10 cellular contexts compared by ENCODE assay signal in genomic region chr1:116268211-116268610, GRCh38.
DNase-seq lines count a peak whose midpoint lies in the region; ATAC-seq and TF ChIP-seq lines count a peak whose summit lies in the region.
"Had no signal": no experiment of that assay in that cellular context is flagged by ENCODE, and none has a peak within 500 bp of the region (broad histone marks: within the 10 kb centered on the region; RNA-seq: fewer than 3 reads in every experiment).

No MANE protein-coding gene starts in this region.

- H3K27me3 ChIP-seq in BE2C, result no peaks in the 10 kb centered on the region

- POLR2A ChIA-PET in HEK293 (lab: Yijun Ruan, JAX), result no interaction called here

- H3K9me3 Mint-ChIP-seq in mesothelial cell of epicardium, result no peaks in the 10 kb centered on the region
- no peaks in the 10 kb centered on the region for H3K9me3 Mint-ChIP-seq in activated naive CD8-positive, alpha-beta T cell treated with anti-CD3 and anti-CD28 coated beads for 36 hours
- H3K9me3 Mint-ChIP-seq: natural killer cell treated with Interleukin-12 subunit alpha and Interleukin-12 subunit beta and Interleukin-15 and Interleukin-18, amount 100 ng/mL, for 72 hours had no signal

- TF ChIP-seq CTCF in BE2C (IDR thresholded peaks at IDR 0.05; ENCODE audit: low read depth, low read length), result no peak
- TF ChIP-seq CTCF in HEK293 (tag by site-specific recombination; IDR thresholded peaks at IDR 0.05), result no peak
- no peak for TF ChIP-seq CTCF in mesothelial cell of epicardium (IDR thresholded peaks at IDR 0.05; ENCODE audit: unreplicated experiment)

- H3K4me3 ChIP-seq in BE2C (ENCODE audit: low read depth, low read length), result no peak overlapping the region
- no peak overlapping the region for H3K4me3 ChIP-seq in HEK293 (ENCODE audit: low read depth, low read length)
- H3K4me3 ChIP-seq: thoracic aorta had no signal

- H3K27me3 Mint-ChIP-seq in mesothelial cell of epicardium (ENCODE audit: low read depth), result no peaks in the 10 kb centered on the region
- no peaks in the 10 kb centered on the region for H3K27me3 Mint-ChIP-seq in activated naive CD8-positive, alpha-beta T cell treated with anti-CD3 and anti-CD28 coated beads for 36 hours

- peaks cover 3% of the 10 kb centered on the region for H3K4me1 Mint-ChIP-seq in mesothelial cell of epicardium
- H3K4me1 Mint-ChIP-seq in activated naive CD8-positive, alpha-beta T cell treated with anti-CD3 and anti-CD28 coated beads for 36 hours, result peaks cover 11% of the 10 kb centered on the region

- no peak overlapping the region for H3K27ac Mint-ChIP-seq in mesothelial cell of epicardium
- H3K27ac Mint-ChIP-seq in activated naive CD8-positive, alpha-beta T cell treated with anti-CD3 and anti-CD28 coated beads for 36 hours, result no peak overlapping the region
- H3K27ac Mint-ChIP-seq: natural killer cell treated with Interleukin-12 subunit alpha and Interleukin-12 subunit beta and Interleukin-15 and Interleukin-18, amount 100 ng/mL, for 72 hours had no signal

- H3K4me1 ChIP-seq in BE2C (peaks cover 20% of the 10 kb centered on the region), HEK293 (ENCODE audit: control insufficient read depth, insufficient read depth, low read length) (no peaks in the 10 kb centered on the region)

- H3K9me3 ChIP-seq in BE2C (no peaks in the 10 kb centered on the region; the same call in 1 of the 2 replicates), HEK293 (ENCODE audit: control insufficient read depth, insufficient read depth, low read depth, low read length) (no peaks in the 10 kb centered on the region)
- H3K9me3 ChIP-seq: thoracic aorta had no signal

- ATAC-seq in HG02759 (IDR thresholded peaks at IDR 0.05; ENCODE audit: unreplicated experiment) (no peak), GM19023 (IDR thresholded peaks at IDR 0.05; ENCODE audit: unreplicated experiment) (no peak)
- ATAC-seq: natural killer cell treated with Interleukin-12 subunit alpha and Interleukin-12 subunit beta and Interleukin-15 and Interleukin-18, amount 100 ng/mL, for 72 hours had no signal

- CTCF ChIA-PET in HEK293 (lab: Yijun Ruan, JAX), result interaction anchor here (1.0 kb wide), 1 partner anchor 129 kb away, joined by 3 read pairs; no protein-coding TSS in a partner anchor

- H3K27ac ChIP-seq in HEK293 (ENCODE audit: extremely low read depth, low read depth, low read length), result no peak overlapping the region
- H3K27ac ChIP-seq: thoracic aorta had no signal

- no peak overlapping the region for H3K4me3 Mint-ChIP-seq in mesothelial cell of epicardium
- no peak overlapping the region for H3K4me3 Mint-ChIP-seq in activated naive CD8-positive, alpha-beta T cell treated with anti-CD3 and anti-CD28 coated beads for 36 hours
- H3K4me3 Mint-ChIP-seq: natural killer cell treated with Interleukin-12 subunit alpha and Interleukin-12 subunit beta and Interleukin-15 and Interleukin-18, amount 100 ng/mL, for 72 hours had no signal

- H3K36me3 Mint-ChIP-seq in mesothelial cell of epicardium, result no peaks in the 10 kb centered on the region
- H3K36me3 Mint-ChIP-seq in activated naive CD8-positive, alpha-beta T cell treated with anti-CD3 and anti-CD28 coated beads for 36 hours, result no peaks in the 10 kb centered on the region
- H3K36me3 Mint-ChIP-seq: natural killer cell treated with Interleukin-12 subunit alpha and Interleukin-12 subunit beta and Interleukin-15 and Interleukin-18, amount 100 ng/mL, for 72 hours had no signal

- H3K36me3 ChIP-seq in BE2C, result no peaks in the 10 kb centered on the region
- H3K36me3 ChIP-seq in HEK293 (ENCODE audit: control insufficient read depth in 2 of 2, insufficient read depth in 1 of 2, low read length in 2 of 2), result no peaks in the 10 kb centered on the region
- H3K36me3 ChIP-seq: thoracic aorta had no signal

- DNase-seq in BE2C (peak; percentile 68), SHP77 (lab: John Stamatoyannopoulos, UW) (peak; percentile 74 to 87), inferior parietal cortex (ENCODE audit: extremely low spot score) (peak; percentile 39), mesothelial cell of epicardium (ENCODE audit: low spot score in 2 of 2, unreplicated experiment in 2 of 2) (no peak)
- DNase-seq in activated naive CD8-positive, alpha-beta T cell treated with anti-CD3 and anti-CD28 coated beads for 36 hours, result no peak

TF ChIP-seq in HEK293, 187 proteins besides CTCF, POLR2A, EP300 and RAD21:
- TF ChIP-seq ZNF692 (tag by site-specific recombination; IDR thresholded peaks at IDR 0.05), result peak; percentile 69; the same call in 1 of the 2 replicates
- TF ChIP-seq PRDM10 (tag by site-specific recombination; IDR thresholded peaks at IDR 0.05), result peak; percentile 36; the same call in 1 of the 2 replicates
- 0 out of 2 replicates have a peak, but pooled peaks have one; percentile 11 for TF ChIP-seq ZBTB48 (tag by site-specific recombination; IDR thresholded peaks at IDR 0.05)
- TF ChIP-seq ZNF664 (tag by site-specific recombination; IDR thresholded peaks at IDR 0.05), result no peak
- TF ChIP-seq, protein P1, sequence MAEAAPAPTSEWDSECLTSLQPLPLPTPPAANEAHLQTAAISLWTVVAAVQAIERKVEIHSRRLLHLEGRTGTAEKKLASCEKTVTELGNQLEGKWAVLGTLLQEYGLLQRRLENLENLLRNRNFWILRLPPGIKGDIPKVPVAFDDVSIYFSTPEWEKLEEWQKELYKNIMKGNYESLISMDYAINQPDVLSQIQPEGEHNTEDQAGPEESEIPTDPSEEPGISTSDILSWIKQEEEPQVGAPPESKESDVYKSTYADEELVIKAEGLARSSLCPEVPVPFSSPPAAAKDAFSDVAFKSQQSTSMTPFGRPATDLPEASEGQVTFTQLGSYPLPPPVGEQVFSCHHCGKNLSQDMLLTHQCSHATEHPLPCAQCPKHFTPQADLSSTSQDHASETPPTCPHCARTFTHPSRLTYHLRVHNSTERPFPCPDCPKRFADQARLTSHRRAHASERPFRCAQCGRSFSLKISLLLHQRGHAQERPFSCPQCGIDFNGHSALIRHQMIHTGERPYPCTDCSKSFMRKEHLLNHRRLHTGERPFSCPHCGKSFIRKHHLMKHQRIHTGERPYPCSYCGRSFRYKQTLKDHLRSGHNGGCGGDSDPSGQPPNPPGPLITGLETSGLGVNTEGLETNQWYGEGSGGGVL (tag by site-specific recombination; IDR thresholded peaks at IDR 0.05), result peak; percentile 52
- TF ChIP-seq ZNF132 (tag by site-specific recombination; IDR thresholded peaks at IDR 0.05; ENCODE audit: borderline replicate concordance), result no peak
- TF ChIP-seq ZNF133 (tag by site-specific recombination; IDR thresholded peaks at IDR 0.05), result no peak
- no peak for TF ChIP-seq ZNF221 (tag by site-specific recombination; IDR thresholded peaks at IDR 0.05; ENCODE audit: borderline replicate concordance)
- TF ChIP-seq ZNF660 (tag by site-specific recombination; IDR thresholded peaks at IDR 0.05), result peak; percentile 65; the same call in 1 of the 2 replicates
- TF ChIP-seq ZNF544 (tag by site-specific recombination; IDR thresholded peaks at IDR 0.05), result no peak

Comparison
In these comparisons a context has a peak if more than half of its experiments do, and no peak if none do; other contexts are left out.
1. DNase-seq: peak in BE2C (single experiment), SHP77 (2 of 2) and inferior parietal cortex (single experiment); none in mesothelial cell of epicardium (0 of 2) and activated naive CD8-positive, alpha-beta T cell treated with anti-CD3 and anti-CD28 coated beads for 36 hours (single experiment).